12 cellular contexts compared by ENCODE assay signal in the genomic region with DNA sequence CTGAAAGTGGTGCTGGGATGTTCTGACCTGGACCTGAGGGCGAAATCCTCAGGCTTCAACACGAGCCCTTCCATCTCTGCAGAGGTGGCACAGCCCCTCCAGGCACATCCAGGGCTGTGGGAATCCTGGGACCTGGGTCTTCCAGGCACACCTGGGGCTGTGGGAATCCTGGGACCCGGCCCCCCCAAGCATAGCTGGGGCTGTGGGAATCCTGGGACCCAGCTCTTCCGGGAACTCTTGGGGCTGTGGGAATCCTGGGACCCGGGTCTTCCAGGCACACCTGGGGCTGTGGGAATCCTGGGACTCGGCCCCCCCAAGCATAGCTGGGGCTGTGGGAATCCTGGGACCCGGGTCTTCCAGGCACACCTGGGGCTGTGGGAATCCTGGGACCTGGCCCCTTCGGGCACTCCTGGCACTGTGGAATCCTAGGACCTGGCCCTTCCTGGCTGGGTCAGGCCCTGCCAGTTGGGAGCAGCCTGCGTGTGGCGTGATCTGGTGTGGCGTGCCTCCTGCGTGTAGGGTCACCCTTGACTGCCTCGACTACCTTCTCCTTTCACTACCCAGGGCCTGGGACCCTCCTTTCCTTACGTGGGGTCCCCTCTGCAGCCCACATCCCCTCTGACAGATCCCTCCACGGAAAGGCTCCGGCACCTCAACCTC.
"Had no signal": no experiment of that assay in that cellular context is flagged by ENCODE, and none has a peak within 500 bp of the region (broad histone marks: within the 10 kb centered on the region; RNA-seq: fewer than 3 reads in every experiment).

No MANE protein-coding gene starts in this region.

- H3K27ac ChIP-seq: ascending aorta, psoas muscle, stomach had no signal

- ATAC-seq: left colon, psoas muscle had no signal

- FAIRE-seq: small intestine had no signal

- H3K4me1 ChIP-seq: ascending aorta, psoas muscle had no signal

- H3K36me3 ChIP-seq: ascending aorta, stomach had no signal

- DNase-seq: activated CD4-positive, CD25-positive, alpha-beta regulatory T cell treated with anti-CD3 and anti-CD28 coated beads, Interleukin-2, amount 50 U/mL, for 72 hours; activated naive CD4-positive, alpha-beta T cell treated with Interleukin-2 at 50 U/mL for 16 hours; cerebellar nuclear complex; effector memory CD4-positive, alpha-beta T cell; left colon; small intestine; stimulated activated CD4-positive, alpha-beta T cell treated with anti-CD3 and anti-CD28 coated beads, Interleukin-4, amount 100 ng/mL, for 1 hour; stomach; T1000 had no signal

- H3K4me3 ChIP-seq: ascending aorta, lung, psoas muscle, stomach had no signal

- H3K9me3 ChIP-seq: ascending aorta, psoas muscle, stomach had no signal

- H3K27me3 ChIP-seq: ascending aorta had no signal
